ENCODE assay signal across 8 cellular contexts in the genomic region with DNA sequence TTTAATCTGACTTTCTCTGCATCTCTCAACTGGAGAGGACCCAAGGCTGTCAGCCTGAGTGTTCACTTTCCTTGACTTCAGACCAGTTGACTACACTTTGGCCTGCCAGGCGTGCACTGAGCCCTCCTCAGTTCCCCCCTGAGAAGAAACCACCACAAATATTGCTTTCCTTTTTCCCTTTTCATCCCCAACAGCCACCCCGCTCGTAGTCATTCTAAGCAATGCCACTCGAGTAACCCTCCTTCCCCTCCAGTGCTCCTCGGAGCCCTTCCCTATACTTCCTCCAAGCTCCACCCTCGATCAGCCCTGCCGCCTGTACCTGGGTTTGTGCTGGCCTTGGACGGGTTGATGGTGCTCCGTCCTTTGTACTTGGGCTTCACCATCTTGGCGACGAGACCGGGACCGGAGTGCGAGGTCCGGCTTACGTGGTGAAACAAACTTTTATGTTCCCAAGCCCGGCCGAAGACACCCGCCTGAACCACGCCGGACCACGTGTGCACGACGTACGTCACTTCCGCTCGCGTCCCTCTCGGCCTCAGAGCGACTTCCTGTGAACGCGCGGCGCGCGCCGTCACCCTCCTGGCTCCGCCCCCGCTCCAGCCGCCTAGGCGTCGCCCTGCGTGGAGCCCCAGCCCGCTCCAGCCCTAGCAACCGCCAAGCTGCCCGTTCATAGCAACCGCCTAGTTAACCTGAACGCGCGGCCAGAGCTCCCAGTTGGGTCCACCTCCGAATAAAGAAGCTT. TPM values are rescaled to one million over a fixed set of nuclear protein-coding genes. Genes with fewer than 3 reads are reported as not detected.
DNase-seq lines count a peak whose midpoint lies in the region; ATAC-seq and TF ChIP-seq lines count a peak whose summit lies in the region.

A gene (minus strand): TSS at position 498 of the 742 bp plus-strand sequence. CDS start 115 bp downstream, at position 383.

- peak within 1 kb of the TSS; percentile 98 for H3K4me3 Mint-ChIP-seq in endodermal cell

- 1 to 3% methylated on average over 26 to 51 of the region's 51 CpGs for WGBS in endodermal cell (ENCODE audit: insufficient coverage in 1 of 2, insufficient read length in 1 of 2), 2 experiments

- H3K27me3 ChIP-seq in NT2/D1 (ENCODE audit: insufficient read depth, insufficient read length): peaks cover 6% of the 10 kb centered on the region
- peaks cover 29% of the 10 kb centered on the region for H3K27me3 ChIP-seq in endodermal cell (ENCODE audit: control insufficient read depth, insufficient read depth, low read length, poor library complexity, severe bottlenecking)

- no peak for TF ChIP-seq CTCF in endodermal cell (conservative IDR thresholded peaks at IDR 0.05)

- peak within 1 kb of the TSS; percentile 87 for H3K4me3 ChIP-seq in NT2/D1 (ENCODE audit: insufficient read length, low read depth)
- peak within 1 kb of the TSS; percentile 92 for H3K4me3 ChIP-seq in endodermal cell (ENCODE audit: low read length)

- peaks cover 16% of the 10 kb centered on the region for H3K27me3 Mint-ChIP-seq in endodermal cell (ENCODE audit: insufficient read depth)

- H3K36me3 ChIP-seq in NT2/D1 (ENCODE audit: insufficient read depth, insufficient read length, low read length) (peaks cover 42% of the 10 kb centered on the region), endodermal cell (ENCODE audit: control insufficient read depth, insufficient read depth, low read length) (peaks cover 31% of the 10 kb centered on the region)

- peaks cover 6% of the 10 kb centered on the region for H3K4me1 Mint-ChIP-seq in endodermal cell

- peaks cover 19% of the 10 kb centered on the region for H3K36me3 Mint-ChIP-seq in endodermal cell (ENCODE audit: low read depth)

- H3K4me1 ChIP-seq in NT2/D1 (ENCODE audit: insufficient read depth, insufficient read length): no peaks in the 10 kb centered on the region
- no peaks in the 10 kb centered on the region for H3K4me1 ChIP-seq in endodermal cell (ENCODE audit: control insufficient read depth, insufficient read depth, low read length)

- ATAC-seq in GM21381 (IDR thresholded peaks at IDR 0.05; ENCODE audit: unreplicated experiment): peak; percentile 99

- H3K27ac ChIP-seq in endodermal cell (ENCODE audit: low read depth, low read length): peak within 1 kb of the TSS; percentile 79

- peak; percentile 96 for DNase-seq in COR-L47 (lab: John Stamatoyannopoulos, UW)
- peak in 75 of 76 experiments; percentile 12 to 96 (median 89) for DNase-seq in HUDEP-2 (lab: John Stamatoyannopoulos, UW; ENCODE audit: unreplicated experiment in 76 of 76)
- DNase-seq in NT2/D1 (ENCODE audit: low read depth, low spot score): peak; percentile 99
- peak; percentile 82 for DNase-seq in activated CD8-positive, alpha-beta memory T cell treated with anti-CD3 and anti-CD28 coated beads, Interleukin-2, amount 50 U/mL, for 1 hour (ENCODE audit: extremely low read depth)
- peak; percentile 99 for DNase-seq in endodermal cell
- DNase-seq in mesenteric fat pad (ENCODE audit: low spot score): peak; percentile 99
- peak; percentile 92 for DNase-seq in stimulated activated CD8-positive, alpha-beta memory T cell treated with anti-CD3 and anti-CD28 coated beads, Interleukin-15, amount 100 ng/mL, for 24 hours (ENCODE audit: low read depth)

- peak within 1 kb of the TSS; percentile 94 for H3K9ac ChIP-seq in NT2/D1 (ENCODE audit: insufficient read length, low read depth)
- H3K9ac ChIP-seq in endodermal cell (ENCODE audit: extremely low read depth, low read length, poor library complexity, severe bottlenecking): peak within 1 kb of the TSS; percentile 73

- H3K9me3 Mint-ChIP-seq in endodermal cell: no peaks in the 10 kb centered on the region

- peak within 1 kb of the TSS; percentile 99 for H3K27ac Mint-ChIP-seq in endodermal cell

- no peaks in the 10 kb centered on the region for H3K9me3 ChIP-seq in NT2/D1 (ENCODE audit: insufficient read depth, low read length)
- no peaks in the 10 kb centered on the region for H3K9me3 ChIP-seq in endodermal cell (ENCODE audit: control insufficient read depth, low read length)

RNA-seq across cellular contexts. Expression of the gene that starts here (rescaled TPM):
- total RNA-seq in endodermal cell: 10 to 100 TPM; 70.7 to 80.9 TPM
- 73.7 TPM for polyA plus RNA-seq in endodermal cell (2013, experiment 1 of 2)
- 67.8 TPM for polyA plus RNA-seq in endodermal cell (2013, experiment 2 of 2)
- total RNA-seq in mesenteric fat pad: 53.0 TPM

Comparison
In these comparisons a context has a peak if more than half of its experiments do, and no peak if none do; other contexts are left out.
1. Peak in every context shown above with its lines: DNase-seq, ATAC-seq, H3K4me3 ChIP-seq and H3K27ac ChIP-seq.